In genomic region chr20:49276895-49277785, GRCh38 we compare ENCODE assay signal across 8 cellular contexts. TPM values are rescaled to one million over a fixed set of nuclear protein-coding genes. Genes with fewer than 3 reads are reported as not detected.
DNase-seq lines count a peak whose midpoint lies in the region; ATAC-seq and TF ChIP-seq lines count a peak whose summit lies in the region.

No MANE protein-coding gene starts in this region.

- H3K4me3 ChIP-seq in PC-3 (ENCODE audit: low read length) (peak overlapping the region; percentile 89), hepatocyte (peak overlapping the region; percentile 42), skeletal muscle satellite cell (ENCODE audit: low read length) (peak overlapping the region; percentile 81)

- H3K36me3 Mint-ChIP-seq in activated naive CD8-positive, alpha-beta T cell treated with anti-CD3 and anti-CD28 coated beads for 36 hours: peaks cover 78% of the 10 kb centered on the region

- H3K9ac ChIP-seq in PC-3 (ENCODE audit: low read length) (peak overlapping the region; percentile 96), skeletal muscle satellite cell (ENCODE audit: low read depth, low read length) (peak overlapping the region; percentile 91)

- BruUV-seq in PC-3 (replicated peaks; lab: Mats Ljungman, UMichigan): no TSS peak

- peaks cover 28% of the 10 kb centered on the region for H3F3A ChIP-seq in PC-3 (ENCODE audit: low read length, unreplicated experiment)

- 9% methylated on average over 13 of the region's 32 CpGs for WGBS in hepatocyte (ENCODE audit: low lambda C conversion rate, missing lambda C conversion rate)

- intact Hi-C loops in PC-3 (cut with micrococcal nuclease): loop anchor here (5.0 kb wide), 1 partner anchor 45 kb away; no protein-coding TSS in a partner anchor

- peaks cover 37% of the 10 kb centered on the region for H3K27me3 Mint-ChIP-seq in activated naive CD8-positive, alpha-beta T cell treated with anti-CD3 and anti-CD28 coated beads for 36 hours

- H3K27me3 ChIP-seq in PC-3 (ENCODE audit: low read length) (no peaks in the 10 kb centered on the region), hepatocyte (no peaks in the 10 kb centered on the region), skeletal muscle satellite cell (ENCODE audit: control insufficient read depth, insufficient read depth, low read length) (no peaks in the 10 kb centered on the region)

- peaks cover 69% of the 10 kb centered on the region for H3K4me1 Mint-ChIP-seq in activated naive CD8-positive, alpha-beta T cell treated with anti-CD3 and anti-CD28 coated beads for 36 hours

- CTCF ChIA-PET in PC-3 (lab: Charles Lee): interaction anchor here (1.0 to 1.4 kb wide), 3 partner anchors 31 to 46 kb away, joined by 4 to 6 read pairs (median 5); no protein-coding TSS in a partner anchor

- peaks cover 35% of the 10 kb centered on the region for H4K20me1 ChIP-seq in PC-3 (ENCODE audit: low read length)
- H4K20me1 ChIP-seq in hepatocyte (ENCODE audit: insufficient read depth, poor library complexity, severe bottlenecking): peaks cover 32% of the 10 kb centered on the region

- 0 out of 2 replicates have a peak, but pooled peaks have one; percentile 2 for ATAC-seq in PC-3
- no peak for ATAC-seq in GM18868 (IDR thresholded peaks at IDR 0.05; ENCODE audit: unreplicated experiment)
- no peak for ATAC-seq in HG03378 (IDR thresholded peaks at IDR 0.05; ENCODE audit: unreplicated experiment)

- H3K9me2 ChIP-seq in PC-3 (replicated peaks; ENCODE audit: low read length) (no peaks in the 10 kb centered on the region), hepatocyte (replicated peaks; ENCODE audit: insufficient read depth) (no peaks in the 10 kb centered on the region)

- H3K79me2 ChIP-seq in PC-3 (ENCODE audit: low read length) (peaks cover 72% of the 10 kb centered on the region), hepatocyte (peaks cover 86% of the 10 kb centered on the region)

- peak overlapping the region; percentile 53 for H2AFZ ChIP-seq in PC-3 (ENCODE audit: low read length)
- H2AFZ ChIP-seq in hepatocyte: peak overlapping the region; percentile 68

- H3K36me3 ChIP-seq in PC-3 (ENCODE audit: low read depth, low read length) (peaks cover 47% of the 10 kb centered on the region), hepatocyte (replicated peaks; ENCODE audit: insufficient read depth, low read depth) (no peaks in the 10 kb centered on the region), skeletal muscle satellite cell (ENCODE audit: insufficient read depth, low read length) (peaks cover 59% of the 10 kb centered on the region)

- POLR2A ChIA-PET in PC-3 (lab: Charles Lee; ENCODE audit: unreplicated experiment): interaction anchor here (0.5 to 1.6 kb wide), 5 partner anchors 17 to 100 kb away, joined by 3 to 5 read pairs (median 3); partner anchors contain the start of gene DDX27

- H3K27ac Mint-ChIP-seq in activated naive CD8-positive, alpha-beta T cell treated with anti-CD3 and anti-CD28 coated beads for 36 hours: peak overlapping the region; percentile 100

- H3K4me1 ChIP-seq in PC-3 (ENCODE audit: insufficient read depth, low read length): peaks cover 43% of the 10 kb centered on the region
- H3K4me1 ChIP-seq in hepatocyte (ENCODE audit: insufficient read depth): peaks cover 30% of the 10 kb centered on the region
- peaks cover 27% of the 10 kb centered on the region for H3K4me1 ChIP-seq in skeletal muscle satellite cell (ENCODE audit: control insufficient read depth, insufficient read depth, low read length)

- H3K9me3 ChIP-seq in PC-3 (ENCODE audit: low read length): peaks cover 18% of the 10 kb centered on the region
- H3K9me3 ChIP-seq in hepatocyte (ENCODE audit: low read depth): no peaks in the 10 kb centered on the region
- H3K9me3 ChIP-seq in skeletal muscle satellite cell (replicated peaks; ENCODE audit: low read length): peaks cover 10% of the 10 kb centered on the region

- DNase-seq in EL: peak; percentile 38
- peak; percentile 22 for DNase-seq in PC-3
- DNase-seq in activated naive CD8-positive, alpha-beta T cell treated with anti-CD3 and anti-CD28 coated beads for 36 hours: peak; percentile 79
- peak; percentile 33 for DNase-seq in hepatocyte (ENCODE audit: low spot score)
- DNase-seq in NCI-H1930 (lab: John Stamatoyannopoulos, UW): no peak

- H3K27ac ChIP-seq in PC-3 (ENCODE audit: low read length) (peak overlapping the region; percentile 85), hepatocyte (peak overlapping the region; percentile 98)

- TF ChIP-seq CTCF in PC-3 (conservative IDR thresholded peaks at IDR 0.05; ENCODE audit: low read depth, low read length): no peak
- TF ChIP-seq CTCF in hepatocyte (IDR thresholded peaks at IDR 0.05; ENCODE audit: poor library complexity): no peak

- H3K4me2 ChIP-seq in PC-3 (ENCODE audit: low read length): peak overlapping the region; percentile 89
- H3K4me2 ChIP-seq in hepatocyte: peak overlapping the region; percentile 89
- peak overlapping the region; percentile 74 for H3K4me2 ChIP-seq in skeletal muscle satellite cell (ENCODE audit: low read length)

- H3K4me3 Mint-ChIP-seq in activated naive CD8-positive, alpha-beta T cell treated with anti-CD3 and anti-CD28 coated beads for 36 hours: peak overlapping the region; percentile 100

- peaks cover 24% of the 10 kb centered on the region for H3K9me3 Mint-ChIP-seq in activated naive CD8-positive, alpha-beta T cell treated with anti-CD3 and anti-CD28 coated beads for 36 hours

RNA-seq across cellular contexts. Expression of gene ZNFX1, which starts 0.7 kb away (rescaled TPM):
- total RNA-seq in PC-3 (2014; rRNA removed): 18.8 and 18.9 TPM in 2 replicates
- total RNA-seq in activated naive CD8-positive, alpha-beta T cell treated with anti-CD3 and anti-CD28 coated beads for 36 hours: 10 to 100 TPM; 45.8 to 48.0 TPM
- 13.0 and 13.9 TPM in 2 replicates for total RNA-seq in hepatocyte
- 10.0 and 10.2 TPM in 2 replicates for polyA plus RNA-seq in hepatocyte
- total RNA-seq in skeletal muscle satellite cell (2012; rRNA removed): 34.5 and 35.2 TPM in 2 replicates

RNA-seq across cellular contexts. Expression of gene DDX27, which starts 57.9 kb away (rescaled TPM):
- 80.8 and 97.3 TPM in 2 replicates for total RNA-seq in PC-3 (2014; rRNA removed)
- 10 to 100 TPM; 65.4 to 67.6 TPM for total RNA-seq in activated naive CD8-positive, alpha-beta T cell treated with anti-CD3 and anti-CD28 coated beads for 36 hours
- total RNA-seq in hepatocyte: 29.1 and 30.1 TPM in 2 replicates
- 33.9 and 37.0 TPM in 2 replicates for polyA plus RNA-seq in hepatocyte
- total RNA-seq in skeletal muscle satellite cell (2012; rRNA removed): 33.9 and 37.3 TPM in 2 replicates

Comparison
In these comparisons a context has a peak if more than half of its experiments do, and no peak if none do; other contexts are left out.
1. DNase-seq: peak in EL (single experiment), PC-3 (single experiment), activated naive CD8-positive, alpha-beta T cell treated with anti-CD3 and anti-CD28 coated beads for 36 hours (single experiment) and hepatocyte (single experiment); none in NCI-H1930 (0 of 2).
2. Peak in every context shown above with its lines, with median percentiles within 50 percentile points of each other: H3K4me2 ChIP-seq and H3K4me3 ChIP-seq.